9 cellular contexts compared by ENCODE assay signal in the genomic region with DNA sequence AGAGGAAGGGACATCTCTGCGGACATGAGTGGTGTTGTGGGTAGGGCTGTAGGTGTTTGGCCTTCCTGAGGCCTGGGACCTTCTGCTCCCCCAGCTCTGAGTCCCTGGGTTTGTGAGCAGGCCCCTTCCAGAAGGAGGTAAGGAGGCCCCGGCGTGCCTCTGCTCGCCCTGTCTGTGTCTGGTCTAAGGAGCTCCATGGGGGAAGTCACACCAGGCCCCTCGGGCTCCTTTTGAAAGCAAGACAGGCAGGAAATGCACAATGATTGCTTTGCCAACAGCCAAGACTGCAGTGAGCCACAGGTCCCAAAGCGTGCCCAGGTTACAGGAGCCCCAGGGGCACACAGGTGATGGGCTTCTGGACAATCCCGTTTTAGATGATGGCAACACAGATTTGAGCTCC.
DNase-seq lines count a peak whose midpoint lies in the region; ATAC-seq and TF ChIP-seq lines count a peak whose summit lies in the region.
"Had no signal": no experiment of that assay in that cellular context is flagged by ENCODE, and none has a peak within 500 bp of the region (broad histone marks: within the 10 kb centered on the region; RNA-seq: fewer than 3 reads in every experiment).

No MANE protein-coding gene starts in this region.

- peaks cover 89% of the 10 kb centered on the region for H3K4me1 ChIP-seq in CD8-positive, alpha-beta T cell (ENCODE audit: insufficient read depth, low read length)
- H3K4me1 ChIP-seq in right cardiac atrium (ENCODE audit: control insufficient read depth, insufficient read depth, low read length): peaks cover 35% of the 10 kb centered on the region

- no peak for ATAC-seq in CD8-positive, alpha-beta T cell
- ATAC-seq in activated T-helper 17 cell treated with anti-CD3 and anti-CD28 coated beads, Interleukin-2, amount 50 U/mL, for 72 hours (replicated peaks): no peak
- ATAC-seq in right cardiac atrium: no peak
- no peak for ATAC-seq in stimulated activated effector memory CD8-positive, alpha-beta T cell treated with anti-CD3 and anti-CD28 coated beads, Interleukin-12 subunit alpha, Interleukin-12 subunit beta, amount 100 ng/mL, for 72 hours

- intact Hi-C loops in CD8-positive, alpha-beta T cell (cut with DNase I, micrococcal nuclease): loop anchor here in 1 of 2 experiments (5.0 kb wide), 1 partner anchor 33 kb away; no protein-coding TSS in a partner anchor
- intact Hi-C loops in right cardiac atrium (cut with DNase I): no loop called here

- no peaks in the 10 kb centered on the region for H3K9me3 Mint-ChIP-seq in CD8-positive, alpha-beta T cell
- no peaks in the 10 kb centered on the region for H3K9me3 Mint-ChIP-seq in activated T-helper 17 cell treated with anti-CD3 and anti-CD28 coated beads, Interleukin-2, amount 50 U/mL, for 72 hours
- H3K9me3 Mint-ChIP-seq in stimulated activated effector memory CD8-positive, alpha-beta T cell treated with anti-CD3 and anti-CD28 coated beads, Interleukin-12 subunit alpha, Interleukin-12 subunit beta, amount 100 ng/mL, for 72 hours: no peaks in the 10 kb centered on the region
- H3K9me3 Mint-ChIP-seq in progenitor cell of endocrine pancreas (ENCODE audit: low read depth): no peaks in the 10 kb centered on the region

- H3K27ac ChIP-seq in CD8-positive, alpha-beta T cell (ENCODE audit: low read depth, low read length): no peak overlapping the region
- peak overlapping the region; percentile 23 for H3K27ac ChIP-seq in right cardiac atrium (ENCODE audit: low read length)

- H3K27me3 Mint-ChIP-seq in CD8-positive, alpha-beta T cell (ENCODE audit: low read depth): no peaks in the 10 kb centered on the region
- H3K27me3 Mint-ChIP-seq in activated T-helper 17 cell treated with anti-CD3 and anti-CD28 coated beads, Interleukin-2, amount 50 U/mL, for 72 hours: no peaks in the 10 kb centered on the region
- no peaks in the 10 kb centered on the region for H3K27me3 Mint-ChIP-seq in progenitor cell of endocrine pancreas

- POLR2A ChIA-PET in CD8-positive, alpha-beta T cell (lab: Charles Lee): interaction anchor here (0.7 to 1.5 kb wide), 5 partner anchors 19 to 87 kb away, joined by 3 to 4 read pairs (median 3); no protein-coding TSS in a partner anchor

- H3K9me3 ChIP-seq in CD8-positive, alpha-beta T cell (ENCODE audit: low read length): no peaks in the 10 kb centered on the region
- H3K9me3 ChIP-seq in right cardiac atrium (ENCODE audit: control insufficient read depth, low read length): no peaks in the 10 kb centered on the region

- CTCF ChIA-PET in CD8-positive, alpha-beta T cell (lab: Charles Lee): interaction anchor here (0.6 to 2.6 kb wide), 11 partner anchors 8 to 123 kb away, joined by 3 to 11 read pairs (median 3); no protein-coding TSS in a partner anchor

- WGBS in right cardiac atrium: 74% methylated on average over 7 of the region's 7 CpGs

- no peaks in the 10 kb centered on the region for H3K27me3 ChIP-seq in CD8-positive, alpha-beta T cell (ENCODE audit: insufficient read depth, low read length)
- no peaks in the 10 kb centered on the region for H3K27me3 ChIP-seq in right cardiac atrium (ENCODE audit: control insufficient read depth, insufficient read depth)

- TF ChIP-seq CTCF in CD8-positive, alpha-beta T cell (IDR thresholded peaks at IDR 0.05): no peak
- TF ChIP-seq CTCF in progenitor cell of endocrine pancreas (IDR thresholded peaks at IDR 0.05; ENCODE audit: unreplicated experiment): no peak

- H3K36me3 ChIP-seq in CD8-positive, alpha-beta T cell (ENCODE audit: insufficient read depth, low read length): no peaks in the 10 kb centered on the region

- peak in 1 of 7 experiments; percentile 43 for DNase-seq in CD8-positive, alpha-beta T cell
- peak in 2 of 3 donors; percentile 4 to 29 for DNase-seq in right cardiac atrium
- DNase-seq in stimulated activated effector memory CD8-positive, alpha-beta T cell treated with anti-CD3 and anti-CD28 coated beads, Interleukin-12 subunit alpha, Interleukin-12 subunit beta, amount 100 ng/mL, for 72 hours (ENCODE audit: low spot score in 2 of 2): no peak
- DNase-seq in progenitor cell of endocrine pancreas (ENCODE audit: low spot score, unreplicated experiment): no peak
- DNase-seq in ureter (ENCODE audit: low spot score): no peak
- DNase-seq in stimulated activated CD4-positive, alpha-beta T cell treated with anti-CD3 and anti-CD28 coated beads, Interleukin-1b, Interleukin-23, amount 100 ng/mL, for 48 hours: no peak
- no peak for DNase-seq in NCI-H2227 treated with DMSO at 0.1 percent for 48 hours (lab: John Stamatoyannopoulos, UW)
- DNase-seq: retina had no signal

- peak overlapping the region; percentile 8 for H3K4me3 Mint-ChIP-seq in CD8-positive, alpha-beta T cell
- peak overlapping the region; percentile 26 for H3K4me3 Mint-ChIP-seq in activated T-helper 17 cell treated with anti-CD3 and anti-CD28 coated beads, Interleukin-2, amount 50 U/mL, for 72 hours
- H3K4me3 Mint-ChIP-seq in stimulated activated effector memory CD8-positive, alpha-beta T cell treated with anti-CD3 and anti-CD28 coated beads, Interleukin-12 subunit alpha, Interleukin-12 subunit beta, amount 100 ng/mL, for 72 hours: peak overlapping the region; percentile 25
- H3K4me3 Mint-ChIP-seq in progenitor cell of endocrine pancreas (ENCODE audit: low read depth): no peak overlapping the region

- H3K4me3 ChIP-seq in CD8-positive, alpha-beta T cell (ENCODE audit: low read depth, low read length): no peak overlapping the region
- no peak overlapping the region for H3K4me3 ChIP-seq in right cardiac atrium (ENCODE audit: low read length)

- H3K27ac Mint-ChIP-seq in CD8-positive, alpha-beta T cell: peak overlapping the region; percentile 85
- H3K27ac Mint-ChIP-seq in activated T-helper 17 cell treated with anti-CD3 and anti-CD28 coated beads, Interleukin-2, amount 50 U/mL, for 72 hours: peak overlapping the region; percentile 72
- H3K27ac Mint-ChIP-seq in stimulated activated effector memory CD8-positive, alpha-beta T cell treated with anti-CD3 and anti-CD28 coated beads, Interleukin-12 subunit alpha, Interleukin-12 subunit beta, amount 100 ng/mL, for 72 hours: peak overlapping the region; percentile 44
- no peak overlapping the region for H3K27ac Mint-ChIP-seq in progenitor cell of endocrine pancreas

- H3K4me1 Mint-ChIP-seq in CD8-positive, alpha-beta T cell (ENCODE audit: low read depth): peaks cover 90% of the 10 kb centered on the region
- peaks cover 51% of the 10 kb centered on the region for H3K4me1 Mint-ChIP-seq in activated T-helper 17 cell treated with anti-CD3 and anti-CD28 coated beads, Interleukin-2, amount 50 U/mL, for 72 hours
- peaks cover 95% of the 10 kb centered on the region for H3K4me1 Mint-ChIP-seq in stimulated activated effector memory CD8-positive, alpha-beta T cell treated with anti-CD3 and anti-CD28 coated beads, Interleukin-12 subunit alpha, Interleukin-12 subunit beta, amount 100 ng/mL, for 72 hours
- peaks cover 2% of the 10 kb centered on the region for H3K4me1 Mint-ChIP-seq in progenitor cell of endocrine pancreas (ENCODE audit: low read depth)

- peaks cover 8% of the 10 kb centered on the region for H3K36me3 Mint-ChIP-seq in CD8-positive, alpha-beta T cell
- H3K36me3 Mint-ChIP-seq in activated T-helper 17 cell treated with anti-CD3 and anti-CD28 coated beads, Interleukin-2, amount 50 U/mL, for 72 hours (ENCODE audit: low read depth): peaks cover 9% of the 10 kb centered on the region
- peaks cover 32% of the 10 kb centered on the region for H3K36me3 Mint-ChIP-seq in stimulated activated effector memory CD8-positive, alpha-beta T cell treated with anti-CD3 and anti-CD28 coated beads, Interleukin-12 subunit alpha, Interleukin-12 subunit beta, amount 100 ng/mL, for 72 hours
- peaks cover 2% of the 10 kb centered on the region for H3K36me3 Mint-ChIP-seq in progenitor cell of endocrine pancreas (ENCODE audit: insufficient read depth)

Comparison
In these comparisons a context has a peak if more than half of its experiments do, and no peak if none do; other contexts are left out.
1. DNase-seq: peak in right cardiac atrium (2 of 3); none in stimulated activated effector memory CD8-positive, alpha-beta T cell treated with anti-CD3 and anti-CD28 coated beads, Interleukin-12 subunit alpha, Interleukin-12 subunit beta, amount 100 ng/mL, for 72 hours (0 of 2), progenitor cell of endocrine pancreas (single experiment), ureter (single experiment), stimulated activated CD4-positive, alpha-beta T cell treated with anti-CD3 and anti-CD28 coated beads, Interleukin-1b, Interleukin-23, amount 100 ng/mL, for 48 hours (single experiment) and NCI-H2227 treated with DMSO at 0.1 percent for 48 hours (single experiment).